In genomic region chr3:135238866-135239434, GRCh38 we compare ENCODE assay signal across 20 cellular contexts.
"Had no signal": no experiment of that assay in that cellular context is flagged by ENCODE, and none has a peak within 500 bp of the region (broad histone marks: within the 10 kb centered on the region; RNA-seq: fewer than 3 reads in every experiment).

No MANE protein-coding gene starts in this region.

- H3K4me3 ChIP-seq: dorsolateral prefrontal cortex, left ventricle myocardium inferior, prostate gland, skin epidermis, suprapubic skin, transverse colon, vagina had no signal

- H3K27ac Mint-ChIP-seq: activated naive CD8-positive, alpha-beta T cell treated with anti-CD3 and anti-CD28 coated beads for 36 hours; activated T-helper 17 cell treated with anti-CD3 and anti-CD28 coated beads, Interleukin-2, amount 50 U/mL, for 72 hours had no signal

- H3K36me3 ChIP-seq: brain microvascular endothelial cell, left ventricle myocardium inferior, prostate gland, suprapubic skin, transverse colon, vagina had no signal

- H3K4me1 ChIP-seq: left ventricle myocardium inferior, prostate gland, suprapubic skin, transverse colon, vagina had no signal

- H3K36me3 Mint-ChIP-seq: activated naive CD8-positive, alpha-beta T cell treated with anti-CD3 and anti-CD28 coated beads for 36 hours had no signal

- H3K27me3 Mint-ChIP-seq: activated naive CD8-positive, alpha-beta T cell treated with anti-CD3 and anti-CD28 coated beads for 36 hours; activated T-helper 17 cell treated with anti-CD3 and anti-CD28 coated beads, Interleukin-2, amount 50 U/mL, for 72 hours; stimulated activated naive CD8-positive, alpha-beta T cell treated with anti-CD3 and anti-CD28 coated beads, Interleukin-15, amount 100 ng/mL, for 72 hours had no signal

- H3K9me3 ChIP-seq: left ventricle myocardium inferior, prostate gland, suprapubic skin, transverse colon, vagina had no signal

- DNase-seq: activated CD4-positive, alpha-beta T cell treated with anti-CD3 and anti-CD28 coated beads, Interleukin-2, amount 50 U/mL, for 4 hours; activated naive CD4-positive, alpha-beta T cell; activated naive CD8-positive, alpha-beta T cell treated with anti-CD3 and anti-CD28 coated beads for 36 hours; activated T-cell treated with anti-CD3 and anti-CD28 coated beads for 4 hours; amygdala; brain microvascular endothelial cell; central memory CD4-positive, alpha-beta T cell; dorsolateral prefrontal cortex; foreskin fibroblast; left ventricle myocardium inferior; right cardiac atrium; stimulated activated naive CD8-positive, alpha-beta T cell treated with anti-CD3 and anti-CD28 coated beads, Interleukin-15, amount 100 ng/mL, for 72 hours; transverse colon had no signal

- H3K4me1 Mint-ChIP-seq: activated naive CD8-positive, alpha-beta T cell treated with anti-CD3 and anti-CD28 coated beads for 36 hours; activated T-helper 17 cell treated with anti-CD3 and anti-CD28 coated beads, Interleukin-2, amount 50 U/mL, for 72 hours; stimulated activated naive CD8-positive, alpha-beta T cell treated with anti-CD3 and anti-CD28 coated beads, Interleukin-15, amount 100 ng/mL, for 72 hours had no signal

- H3K4me3 Mint-ChIP-seq: activated naive CD8-positive, alpha-beta T cell treated with anti-CD3 and anti-CD28 coated beads for 36 hours; activated T-helper 17 cell treated with anti-CD3 and anti-CD28 coated beads, Interleukin-2, amount 50 U/mL, for 72 hours; neural crest cell; stimulated activated naive CD8-positive, alpha-beta T cell treated with anti-CD3 and anti-CD28 coated beads, Interleukin-15, amount 100 ng/mL, for 72 hours had no signal

- H3K27ac ChIP-seq: brain microvascular endothelial cell, dorsolateral prefrontal cortex, epithelial cell of prostate, left ventricle myocardium inferior, prostate gland, skin epidermis, suprapubic skin, transverse colon, vagina had no signal

- ATAC-seq: activated T-helper 17 cell treated with anti-CD3 and anti-CD28 coated beads, Interleukin-2, amount 50 U/mL, for 72 hours; stimulated activated naive CD8-positive, alpha-beta T cell treated with anti-CD3 and anti-CD28 coated beads, Interleukin-15, amount 100 ng/mL, for 72 hours had no signal

- H3K27me3 ChIP-seq: brain microvascular endothelial cell, dorsolateral prefrontal cortex, suprapubic skin, transverse colon, vagina had no signal
